Comparison of ENCODE assay signal across 21 cellular contexts in genomic region chr2:198143793-198144192, GRCh38.
"Had no signal": no experiment of that assay in that cellular context is flagged by ENCODE, and none has a peak within 500 bp of the region (broad histone marks: within the 10 kb centered on the region; RNA-seq: fewer than 3 reads in every experiment).

No MANE protein-coding gene starts in this region.

- H3K27me3 ChIP-seq: adrenal gland, breast epithelium had no signal

- FAIRE-seq: K562 had no signal

- H3K27me3 Mint-ChIP-seq: activated CD8-positive, alpha-beta T cell treated with anti-CD3 and anti-CD28 coated beads for 36 hours; activated naive CD8-positive, alpha-beta T cell treated with anti-CD3 and anti-CD28 coated beads, Interleukin-2, amount 10 ng/mL, durations not matched to agents 7 days and 5 days had no signal

- H3K27ac ChIP-seq: adrenal gland, breast epithelium, VCaP had no signal

- H3K4me3 Mint-ChIP-seq: activated CD8-positive, alpha-beta T cell treated with anti-CD3 and anti-CD28 coated beads for 36 hours; activated naive CD8-positive, alpha-beta T cell treated with anti-CD3 and anti-CD28 coated beads, Interleukin-2, amount 10 ng/mL, durations not matched to agents 7 days and 5 days had no signal

- H3K36me3 Mint-ChIP-seq: activated naive CD8-positive, alpha-beta T cell treated with anti-CD3 and anti-CD28 coated beads, Interleukin-2, amount 10 ng/mL, durations not matched to agents 7 days and 5 days had no signal

- H3K4me1 ChIP-seq: adrenal gland, breast epithelium had no signal

- H3K27ac Mint-ChIP-seq: activated CD8-positive, alpha-beta T cell treated with anti-CD3 and anti-CD28 coated beads for 36 hours; activated naive CD8-positive, alpha-beta T cell treated with anti-CD3 and anti-CD28 coated beads, Interleukin-2, amount 10 ng/mL, durations not matched to agents 7 days and 5 days had no signal

- ATAC-seq: activated CD8-positive, alpha-beta T cell treated with anti-CD3 and anti-CD28 coated beads for 36 hours; K562 had no signal

- H3K36me3 ChIP-seq: adrenal gland, breast epithelium had no signal

- H3K9me3 Mint-ChIP-seq: activated CD8-positive, alpha-beta T cell treated with anti-CD3 and anti-CD28 coated beads for 36 hours; activated naive CD8-positive, alpha-beta T cell treated with anti-CD3 and anti-CD28 coated beads, Interleukin-2, amount 10 ng/mL, durations not matched to agents 7 days and 5 days had no signal

- H3K4me3 ChIP-seq: adrenal gland, breast epithelium, K562 had no signal

- H3K9me3 ChIP-seq: adrenal gland, breast epithelium had no signal

- DNase-seq: activated CD4-positive, alpha-beta T cell treated with anti-CD3 and anti-CD28 coated beads for 4 hours; activated CD8-positive, alpha-beta memory T cell treated with anti-CD3 and anti-CD28 coated beads, Interleukin-2, amount 50 U/mL, for 4 hours; activated CD8-positive, alpha-beta T cell treated with anti-CD3 and anti-CD28 coated beads for 36 hours; activated naive CD4-positive, alpha-beta T cell treated with anti-CD3 and anti-CD28 coated beads, Interleukin-2, amount 50 U/mL, for 16 hours; activated naive CD8-positive, alpha-beta T cell treated with anti-CD3 and anti-CD28 coated beads, Interleukin-2, amount 10 ng/mL, durations not matched to agents 7 days and 5 days; adrenal gland; aorta; Karpas-422; MM.1S; NCI-H1105; NCI-H1436; NCI-H1694 treated with DMSO at 0.1 percent for 48 hours; NCI-H2029 treated with DMSO at 0.1 percent for 48 hours; NCI-H345; NCI-H510A; NCI-H526 treated with DMSO at 0.1 percent for 48 hours; NCI-H82; SIG-M5 had no signal
